8 cellular contexts compared by ENCODE assay signal in genomic region chr19:39125554-39126311, GRCh38. TPM values are rescaled to one million over a fixed set of nuclear protein-coding genes. Genes with fewer than 3 reads are reported as not detected.
A peak's percentile ranks its signal among the peaks of the same experiment; 100 is the strongest.
DNase-seq lines count a peak whose midpoint lies in the region; ATAC-seq and TF ChIP-seq lines count a peak whose summit lies in the region.

TSS of gene PAK4 (plus strand) at chr19:39125786. CDS start at chr19:39169554, 43,768 bp downstream.

- TF ChIP-seq CTCF in Panc1 (IDR thresholded peaks at IDR 0.05), result no peak

- H3K4me3 Mint-ChIP-seq in activated T-cell treated with anti-CD3 and anti-CD28 coated beads, Interleukin-2, amount 50 U/mL, for 4 hours, result peak within 1 kb of the TSS; percentile 92

- intact Hi-C loops in Panc1 (cut with micrococcal nuclease; ENCODE audit: unreplicated experiment), result no loop called here

- no peaks in the 10 kb centered on the region for H3K36me3 Mint-ChIP-seq in activated T-cell treated with anti-CD3 and anti-CD28 coated beads, Interleukin-2, amount 50 U/mL, for 4 hours (ENCODE audit: insufficient read depth)

- no TSS peak for BruUV-seq in Panc1 (replicated peaks; lab: Mats Ljungman, UMichigan)

- H3K9ac ChIP-seq in mucosa of stomach (ENCODE audit: low read length), result peak within 1 kb of the TSS; percentile 82

- H3K27ac ChIP-seq in Panc1 (ENCODE audit: low read length), result peak within 1 kb of the TSS; percentile 89

- peaks cover 6% of the 10 kb centered on the region for H3K27me3 Mint-ChIP-seq in activated T-cell treated with anti-CD3 and anti-CD28 coated beads, Interleukin-2, amount 50 U/mL, for 4 hours (ENCODE audit: low read depth)

- POLR2A ChIA-PET in Panc1 (lab: Charles Lee), result interaction anchor here (0.5 to 0.6 kb wide), 2 partner anchors 12 to 30 kb away, joined by 10 read pairs; no protein-coding TSS in a partner anchor

- peak; percentile 76 for ATAC-seq in GM21717 (IDR thresholded peaks at IDR 0.05; ENCODE audit: unreplicated experiment)
- ATAC-seq in Panc1, result peak; percentile 95
- peak; percentile 95 to 97 for ATAC-seq in activated T-cell treated with anti-CD3 and anti-CD28 coated beads, Interleukin-2, amount 50 U/mL, for 4 hours

- in situ Hi-C loops in Panc1 (cut with HindIII; ENCODE audit: low pct_unique_long_range_greater_than_20kb, low sequenced_read_pairs), result no loop called here

- H3K4me3 ChIP-seq in Panc1 (ENCODE audit: low read depth in 2 of 2, low read length in 2 of 2) (peak within 1 kb of the TSS; percentile 63 to 90), mucosa of stomach (ENCODE audit: low read length) (peak within 1 kb of the TSS; percentile 50)

- peaks cover 46% of the 10 kb centered on the region for H3K4me1 ChIP-seq in Panc1 (ENCODE audit: control insufficient read depth, insufficient read depth, low read length)
- peaks cover 41% of the 10 kb centered on the region for H3K4me1 ChIP-seq in mucosa of stomach (ENCODE audit: control insufficient read depth, insufficient read depth, low read length)

- peak; percentile 96 for DNase-seq in DMS153 treated with DMSO at 0.1 percent for 48 hours (lab: John Stamatoyannopoulos, UW; ENCODE audit: unreplicated experiment)
- DNase-seq in KG1 (lab: John Stamatoyannopoulos, UW), result peak; percentile 87
- peak; percentile 99 for DNase-seq in Panc1 (ENCODE audit: low read depth, low spot score)
- DNase-seq in activated T-cell treated with anti-CD3 and anti-CD28 coated beads, Interleukin-2, amount 50 U/mL, for 4 hours, result peak; percentile 94
- DNase-seq in erythroblast (lab: John Stamatoyannopoulos, UW), result peak; percentile 98 to 99
- peak; percentile 94 to 95 for DNase-seq in stimulated activated CD8-positive, alpha-beta memory T cell treated with anti-CD3 and anti-CD28 coated beads, Interleukin-7, amount 100 ng/mL, for 1 hour (ENCODE audit: low read depth in 2 of 2)

- H3K9me3 Mint-ChIP-seq in activated T-cell treated with anti-CD3 and anti-CD28 coated beads, Interleukin-2, amount 50 U/mL, for 4 hours, result no peaks in the 10 kb centered on the region

- no peaks in the 10 kb centered on the region for H3K27me3 ChIP-seq in Panc1 (ENCODE audit: control insufficient read depth, insufficient read depth, low read length)
- no peaks in the 10 kb centered on the region for H3K27me3 ChIP-seq in mucosa of stomach (ENCODE audit: control insufficient read depth, insufficient read depth, low read length)

- H3K4me1 Mint-ChIP-seq in activated T-cell treated with anti-CD3 and anti-CD28 coated beads, Interleukin-2, amount 50 U/mL, for 4 hours (ENCODE audit: low read depth), result peaks cover 32% of the 10 kb centered on the region

- H3K36me3 ChIP-seq in Panc1 (ENCODE audit: control insufficient read depth, insufficient read depth, low read length) (no peaks in the 10 kb centered on the region), mucosa of stomach (ENCODE audit: control insufficient read depth, insufficient read depth, low read length) (no peaks in the 10 kb centered on the region)

- CTCF ChIA-PET in Panc1 (lab: Charles Lee), result interaction anchor here (0.6 to 0.7 kb wide), 3 partner anchors 10 to 13 kb away, joined by 3 to 13 read pairs (median 5); no protein-coding TSS in a partner anchor

- peak; percentile 55 for TF ChIP-seq POLR2A in erythroblast (IDR thresholded peaks at IDR 0.05; ENCODE audit: low read length)

- H3K9me3 ChIP-seq in Panc1 (ENCODE audit: control insufficient read depth, insufficient read depth, low read depth, low read length) (no peaks in the 10 kb centered on the region), mucosa of stomach (ENCODE audit: control insufficient read depth, low read length) (no peaks in the 10 kb centered on the region)

RNA-seq across cellular contexts. Expression of gene PAK4, which starts in this region (rescaled TPM):
- 311 TPM for total RNA-seq in Panc1 (2021; ENCODE audit: unreplicated experiment)
- 362 TPM for polyA plus RNA-seq in Panc1 (2012; ENCODE audit: insufficient read length)
- total RNA-seq in activated T-cell treated with anti-CD3 and anti-CD28 coated beads, Interleukin-2, amount 50 U/mL, for 4 hours, result 10 to 100 TPM; 21.3 to 24.4 (median 23.5) TPM

Comparison
In these comparisons a context has a peak if more than half of its experiments do, and no peak if none do; other contexts are left out.
1. Peak in every context shown above with its lines: DNase-seq, ATAC-seq, H3K4me3 ChIP-seq and H3K27ac ChIP-seq.
2. RNA of gene PAK4 (total RNA-seq): 311 TPM in Panc1 (single experiment); 21.3 to 24.4 TPM in activated T-cell treated with anti-CD3 and anti-CD28 coated beads, Interleukin-2, amount 50 U/mL, for 4 hours; every median in the first group is over 10 times any median in the second.